In the genomic region with DNA sequence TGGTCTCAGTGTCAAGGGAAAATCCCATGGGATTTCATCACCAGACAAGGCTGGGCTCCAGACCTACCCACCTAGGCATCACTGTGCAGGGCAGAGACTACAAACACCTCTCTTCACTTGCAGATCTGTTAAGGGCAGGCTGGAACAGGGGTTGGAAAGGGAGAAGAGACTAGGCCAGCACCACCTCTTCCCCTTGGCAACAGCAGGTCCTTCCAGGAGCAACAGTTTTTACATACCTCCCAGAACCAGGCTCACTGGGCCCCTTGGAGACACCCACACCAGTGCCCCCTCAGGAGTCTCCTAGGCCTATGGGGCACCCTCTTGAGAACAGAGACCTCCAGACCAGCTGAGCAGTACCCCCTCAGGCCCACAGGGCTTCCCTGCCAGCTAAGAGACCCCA, we compare ENCODE assay signal across 15 cellular contexts. TPM values are rescaled to one million over a fixed set of nuclear protein-coding genes. Genes with fewer than 3 reads are reported as not detected.
DNase-seq lines count a peak whose midpoint lies in the region; ATAC-seq, FAIRE-seq and TF ChIP-seq lines count a peak whose summit lies in the region.
"Had no signal": no experiment of that assay in that cellular context is flagged by ENCODE, and none has a peak within 500 bp of the region (broad histone marks: within the 10 kb centered on the region; RNA-seq: fewer than 3 reads in every experiment).

No MANE protein-coding gene starts in this region.

- no peaks in the 10 kb centered on the region for H3K9me3 ChIP-seq in breast epithelium
- no peaks in the 10 kb centered on the region for H3K9me3 ChIP-seq in H1 (ENCODE audit: insufficient read depth in 2 of 2, low read depth in 1 of 2, low read length in 1 of 2)

- H2BK5ac ChIP-seq in H1 (ENCODE audit: low read depth, low read length) = no peak overlapping the region

- H3K4me1 ChIP-seq in breast epithelium (peaks cover 20 to 29% of the 10 kb centered on the region in 2 donors), H1 (replicated peaks in 1 of 4; ENCODE audit: control insufficient read depth in 3 of 4, insufficient read depth in 4 of 4, low read length in 3 of 4) (peaks cover 0 to 35% (median 15%) of the 10 kb centered on the region in 4 experiments; a peak in 6 of 7 replicates)

- TF ChIP-seq POLR2A in breast epithelium (IDR thresholded peaks at IDR 0.05) (no peak), H1 (IDR thresholded peaks at IDR 0.05; ENCODE audit: control extremely low read depth in 1 of 2, low read depth in 2 of 2, low read length in 2 of 2) (no peak; a peak in 1 of 3 replicates)

- POLR2A ChIA-PET in MCF 10A (lab: Yijun Ruan, JAX) = interaction anchor here (1.5 to 7.2 kb wide), 4 partner anchors 11 to 41 kb away, joined by 4 to 77 read pairs (median 38); partner anchors contain the start of genes MZF1, TRIM28 and ZBTB45
- POLR2A ChIA-PET in T-cell (lab: Charles Lee) = no interaction called here
- POLR2A ChIA-PET in H1 (lab: Charles Lee; ENCODE audit: partially characterized antibody) = interaction anchor here (1.1 to 17.2 kb wide), 5 partner anchors 10 to 42 kb away, joined by 4 to 434 read pairs (median 80); partner anchors contain the start of genes CHMP2A, MZF1, SLC27A5 and TRIM28

- no peak overlapping the region for H2AFZ ChIP-seq in H1 (ENCODE audit: low read length)

- H3K27ac ChIP-seq in breast epithelium (no peak overlapping the region), H1 (ENCODE audit: low read depth, low read length) (no peak overlapping the region)
- H3K27ac ChIP-seq: HL-60 had no signal

- CTCF ChIA-PET in MCF 10A (lab: Yijun Ruan, JAX) = interaction anchor here (1.2 kb wide), 1 partner anchor 12 kb away, joined by 4 read pairs; no protein-coding TSS in a partner anchor
- CTCF ChIA-PET in T-cell (lab: Charles Lee) = no interaction called here
- CTCF ChIA-PET in H1 (lab: Charles Lee; ENCODE audit: partially characterized antibody) = interaction anchor here (1.0 to 7.3 kb wide), 4 partner anchors 15 to 46 kb away, joined by 4 to 35 read pairs (median 10); partner anchors contain the start of gene ZBTB45

- H3K79me2 ChIP-seq in H1 (ENCODE audit: control insufficient read depth in 1 of 2, insufficient read depth in 2 of 2, low read length in 2 of 2) = peaks cover 7 to 19% of the 10 kb centered on the region in 2 experiments

- no peak overlapping the region for H3K4me3 ChIP-seq in breast epithelium
- no peak overlapping the region for H3K4me3 ChIP-seq in H1 (ENCODE audit: extremely low read depth in 1 of 4, insufficient read depth in 2 of 4, low read depth in 3 of 4, low read length in 4 of 4)

- H3K27ac Mint-ChIP-seq in MCF 10A (ENCODE audit: low read depth, unreplicated experiment) = no peak overlapping the region
- H3K27ac Mint-ChIP-seq in T-cell = peak overlapping the region in 1 of 2 donors; percentile 98
- no peak overlapping the region for H3K27ac Mint-ChIP-seq in stimulated activated effector memory CD8-positive, alpha-beta T cell treated with anti-CD3 and anti-CD28 coated beads, Interleukin-12 subunit alpha, Interleukin-12 subunit beta, amount 100 ng/mL, for 72 hours

- H3K9me3 Mint-ChIP-seq in MCF 10A (ENCODE audit: unreplicated experiment) (no peaks in the 10 kb centered on the region), T-cell (no peaks in the 10 kb centered on the region)
- no peaks in the 10 kb centered on the region for H3K9me3 Mint-ChIP-seq in stimulated activated effector memory CD8-positive, alpha-beta T cell treated with anti-CD3 and anti-CD28 coated beads, Interleukin-12 subunit alpha, Interleukin-12 subunit beta, amount 100 ng/mL, for 72 hours

- no peak for TF ChIP-seq EP300 in H1 (IDR thresholded peaks at IDR 0.05; ENCODE audit: borderline replicate concordance in 1 of 2, low read depth in 2 of 2, low read length in 2 of 2)

- H2BK20ac ChIP-seq in H1 (ENCODE audit: low read length) = no peak overlapping the region

- H3K23ac ChIP-seq in H1 (ENCODE audit: insufficient read length) = no peak overlapping the region

- H4K8ac ChIP-seq in H1 (ENCODE audit: extremely low read depth, insufficient read depth, low read length) = no peak overlapping the region

- intact Hi-C loops in MCF 10A (cut with micrococcal nuclease) (no loop called here), breast epithelium (cut with DNase I; ENCODE audit: low total_unique reads) (no loop called here)

- no peaks in the 10 kb centered on the region; the same call in 1 of the 2 replicates for H3K79me1 ChIP-seq in H1 (ENCODE audit: low read depth, low read length)

- H3K36me3 Mint-ChIP-seq in MCF 10A (ENCODE audit: insufficient read depth, unreplicated experiment) = peaks cover 61% of the 10 kb centered on the region
- peaks cover 9% of the 10 kb centered on the region for H3K36me3 Mint-ChIP-seq in T-cell
- peaks cover 43% of the 10 kb centered on the region for H3K36me3 Mint-ChIP-seq in stimulated activated effector memory CD8-positive, alpha-beta T cell treated with anti-CD3 and anti-CD28 coated beads, Interleukin-12 subunit alpha, Interleukin-12 subunit beta, amount 100 ng/mL, for 72 hours

- H4K20me1 ChIP-seq in H1 (replicated peaks in 1 of 2; ENCODE audit: control insufficient read depth in 1 of 2, insufficient read depth in 2 of 2, low read length in 2 of 2) = peaks cover 0 to 7% of the 10 kb centered on the region in 2 experiments

- no peak for TF ChIP-seq CTCF in MCF 10A (IDR thresholded peaks at IDR 0.05; ENCODE audit: unreplicated experiment)
- no peak for TF ChIP-seq CTCF in breast epithelium (IDR thresholded peaks at IDR 0.05)
- no peak for TF ChIP-seq CTCF in H1 (IDR thresholded peaks at IDR 0.05; ENCODE audit: control extremely low read depth in 1 of 3, insufficient read depth in 1 of 3, low read depth in 1 of 3, low read length in 3 of 3)
- no peak for TF ChIP-seq CTCF in GM13976 (IDR thresholded peaks at IDR 0.05; ENCODE audit: borderline replicate concordance, control extremely low read depth, extremely low read depth, insufficient read depth, missing control alignments)

- H3K27me3 Mint-ChIP-seq in MCF 10A (ENCODE audit: insufficient read depth, unreplicated experiment) (no peaks in the 10 kb centered on the region), T-cell (no peaks in the 10 kb centered on the region)

- 0 out of 2 replicates have a peak overlapping the region, but pooled peaks have one; percentile 2 for H2BK12ac ChIP-seq in H1 (ENCODE audit: low read depth, low read length)

- no peak overlapping the region for H3K9ac ChIP-seq in H1 (replicated peaks in 1 of 4; ENCODE audit: extremely low read depth in 1 of 4, low read depth in 3 of 4, low read length in 3 of 4)

- no peaks in the 10 kb centered on the region for H3K27me3 ChIP-seq in breast epithelium
- H3K27me3 ChIP-seq in H1 (replicated peaks in 1 of 4; ENCODE audit: control insufficient read depth in 3 of 4, extremely low read depth in 1 of 4, insufficient read depth in 3 of 4, low read length in 3 of 4) = peaks cover 0 to 16% (median 6%) of the 10 kb centered on the region in 4 experiments; a peak in 4 of 7 replicates

- no peak overlapping the region; a peak in 1 of 4 replicates for H3K4me2 ChIP-seq in H1 (ENCODE audit: insufficient read depth in 1 of 2, low read depth in 2 of 2, low read length in 2 of 2)

- no peak overlapping the region for H4K5ac ChIP-seq in H1 (ENCODE audit: insufficient read length, low read depth, low read length)

- no peak overlapping the region for H2AK5ac ChIP-seq in H1 (ENCODE audit: low read depth, low read length)

- H2BK15ac ChIP-seq in H1 (ENCODE audit: low read length) = no peak overlapping the region

- no peak overlapping the region for H3K56ac ChIP-seq in H1 (replicated peaks; ENCODE audit: insufficient read length, low read depth, low read length)

- H3K14ac ChIP-seq in H1 (ENCODE audit: insufficient read length) = no peak overlapping the region

- in situ Hi-C loops in GM13976 (cut with MboI; ENCODE audit: low sequenced_read_pairs, unreplicated experiment) = no loop called here

- H4K91ac ChIP-seq in H1 (replicated peaks; ENCODE audit: insufficient read length, low read length) = no peak overlapping the region

- H3K4me1 Mint-ChIP-seq in MCF 10A (ENCODE audit: insufficient read depth, unreplicated experiment) (peaks cover 29% of the 10 kb centered on the region), T-cell (peaks cover 57 to 68% (median 67%) of the 10 kb centered on the region in 3 donors)
- H3K4me1 Mint-ChIP-seq in stimulated activated effector memory CD8-positive, alpha-beta T cell treated with anti-CD3 and anti-CD28 coated beads, Interleukin-12 subunit alpha, Interleukin-12 subunit beta, amount 100 ng/mL, for 72 hours = peaks cover 68% of the 10 kb centered on the region

- H3K36me3 ChIP-seq in breast epithelium (no peaks in the 10 kb centered on the region), H1 (ENCODE audit: control insufficient read depth in 2 of 4, insufficient read depth in 4 of 4, low read length in 3 of 4) (peaks cover 6 to 12% (median 10%) of the 10 kb centered on the region in 4 experiments)

- no peak overlapping the region for H3K4ac ChIP-seq in H1 (replicated peaks; ENCODE audit: insufficient read length, low read depth, low read length)

- no peak for TF ChIP-seq RAD21 in H1 (IDR thresholded peaks at IDR 0.05 in 1 of 2, conservative IDR thresholded peaks at IDR 0.05 in 1 of 2; ENCODE audit: low read depth in 2 of 2, low read length in 2 of 2)

- BruUV-seq in MCF 10A (replicated peaks; lab: Mats Ljungman, UMichigan) = no TSS peak

- H3K4me3 Mint-ChIP-seq in MCF 10A (ENCODE audit: unreplicated experiment) = peak overlapping the region; percentile 98
- H3K4me3 Mint-ChIP-seq in T-cell = peak overlapping the region; percentile 79 to 97 (median 85)
- peak overlapping the region; percentile 75 for H3K4me3 Mint-ChIP-seq in stimulated activated effector memory CD8-positive, alpha-beta T cell treated with anti-CD3 and anti-CD28 coated beads, Interleukin-12 subunit alpha, Interleukin-12 subunit beta, amount 100 ng/mL, for 72 hours

- DNase-seq in MCF 10A (ENCODE audit: unreplicated experiment) (no peak), breast epithelium (ENCODE audit: low spot score in 2 of 2) (no peak), T-cell (no peak), H1 (ENCODE audit: low read depth in 1 of 2, low spot score in 2 of 2) (no peak), GM13976 (ENCODE audit: low spot score) (no peak), AG20443 (ENCODE audit: low spot score) (no peak), occipital lobe (lab: John Stamatoyannopoulos, UW) (no peak)
- DNase-seq in stimulated activated effector memory CD8-positive, alpha-beta T cell treated with anti-CD3 and anti-CD28 coated beads, Interleukin-12 subunit alpha, Interleukin-12 subunit beta, amount 100 ng/mL, for 72 hours (ENCODE audit: low spot score in 2 of 2) = no peak
- DNase-seq: amniotic stem cell, glutamatergic neuron, kidney glomerular epithelial cell, NCI-H2029 treated with DMSO at 0.1 percent for 48 hours, T-helper 9 cell had no signal

- H3K18ac ChIP-seq in H1 (ENCODE audit: extremely low read depth, low read length) = no peak overlapping the region

- no peak overlapping the region for H2BK120ac ChIP-seq in H1 (replicated peaks; ENCODE audit: low read depth, low read length)

- no peak for ATAC-seq in T-cell (replicated peaks in 1 of 4)
- no peak for ATAC-seq in stimulated activated effector memory CD8-positive, alpha-beta T cell treated with anti-CD3 and anti-CD28 coated beads, Interleukin-12 subunit alpha, Interleukin-12 subunit beta, amount 100 ng/mL, for 72 hours
- ATAC-seq: esophagus mucosa had no signal

- FAIRE-seq in H1 (lab: Jason Lieb, UNC) = no peak

- H3K23me2 ChIP-seq in H1 (ENCODE audit: low read depth, low read length) = peaks cover 26% of the 10 kb centered on the region

RNA-seq across cellular contexts. Expression of gene UBE2M, which starts 2.5 kb away (rescaled TPM):
- total RNA-seq in MCF 10A (2022) = 149 and 158 TPM in 2 replicates
- 10 to 100 TPM; 19.0 to 21.3 (median 19.3) TPM for total RNA-seq in breast epithelium
- total RNA-seq in T-cell = 10 to 100 TPM; 35.6 to 53.5 (median 48.6) TPM
- total RNA-seq in H1 (2021; fragmentation: NEBNext Ultra II Directional; extraction: Animal tissue kit (Norgen Biotek cat#: 25700)) = 114 and 119 TPM in 2 replicates
- 91.8 and 93.8 TPM in 2 replicates for polyA plus RNA-seq in H1 (2011; rRNA removed)
- 82.4 TPM for polyA plus RNA-seq in H1 (2011; cell fraction: cytosol; rRNA removed)
- polyA plus RNA-seq in H1 (2011; cell fraction: nucleus; rRNA removed) = 91.5 TPM
- 95.9 to 118 TPM (median 107 TPM) in 4 replicates for polyA plus RNA-seq in H1 (2012, experiment 1 of 2)
- 85.0 TPM for polyA plus RNA-seq in H1 (2012, experiment 2 of 2)
- polyA plus RNA-seq in H1 (2013, experiment 1 of 2) = 86.6 TPM
- 85.7 TPM for polyA plus RNA-seq in H1 (2013, experiment 2 of 2)
- 67.7 and 82.2 TPM in 2 replicates for polyA minus RNA-seq in H1 (2011; rRNA and poly(A)+ RNA removed)
- 50.6 TPM for polyA minus RNA-seq in H1 (2011; cell fraction: cytosol; rRNA and poly(A)+ RNA removed)
- polyA minus RNA-seq in H1 (2011; cell fraction: nucleus; rRNA and poly(A)+ RNA removed) = 69.7 TPM
- 45.5 TPM for total RNA-seq in occipital lobe

RNA-seq across cellular contexts. Expression of gene CHMP2A, which starts 6.0 kb away (rescaled TPM):
- total RNA-seq in MCF 10A (2022) (154 and 184 TPM in 2 replicates), breast epithelium (100 to 1,000 TPM in 1 of 3 donors, 10 to 100 TPM in 2; 74.6 to 157 (median 92.8) TPM), T-cell (10 to 100 TPM; 61.5 to 82.9 (median 79.3) TPM), occipital lobe (47.7 TPM)
- 70.0 and 75.8 TPM in 2 replicates for total RNA-seq in H1 (2021; fragmentation: NEBNext Ultra II Directional; extraction: Animal tissue kit (Norgen Biotek cat#: 25700))
- polyA plus RNA-seq in H1 (2011; rRNA removed) = 115 and 132 TPM in 2 replicates
- 180 TPM for polyA plus RNA-seq in H1 (2011; cell fraction: cytosol; rRNA removed)
- polyA plus RNA-seq in H1 (2011; cell fraction: nucleus; rRNA removed) = 98.9 TPM
- polyA plus RNA-seq in H1 (2012, experiment 1 of 2) = 105 to 150 TPM (median 138 TPM) in 4 replicates
- 99.5 TPM for polyA plus RNA-seq in H1 (2012, experiment 2 of 2)
- 83.2 TPM for polyA plus RNA-seq in H1 (2013, experiment 1 of 2)
- 87.1 TPM for polyA plus RNA-seq in H1 (2013, experiment 2 of 2)
- polyA minus RNA-seq in H1 (2011; rRNA and poly(A)+ RNA removed) = 83.8 and 85.2 TPM in 2 replicates
- 70.9 TPM for polyA minus RNA-seq in H1 (2011; cell fraction: cytosol; rRNA and poly(A)+ RNA removed)
- polyA minus RNA-seq in H1 (2011; cell fraction: nucleus; rRNA and poly(A)+ RNA removed) = 34.6 TPM

RNA-seq across cellular contexts. Expression of gene MZF1, which starts 12.2 kb away (rescaled TPM):
- total RNA-seq in MCF 10A (2022) (50.7 and 51.9 TPM in 2 replicates), breast epithelium (10 to 100 TPM; 18.7 to 43.0 (median 30.2) TPM), T-cell (10 to 100 TPM; 37.0 to 59.3 (median 47.2) TPM), occipital lobe (13.1 TPM)
- total RNA-seq in H1 (2021; fragmentation: NEBNext Ultra II Directional; extraction: Animal tissue kit (Norgen Biotek cat#: 25700)) = 15.2 and 15.5 TPM in 2 replicates
- 25.0 and 38.0 TPM in 2 replicates for polyA plus RNA-seq in H1 (2011; rRNA removed)
- 32.4 TPM for polyA plus RNA-seq in H1 (2011; cell fraction: cytosol; rRNA removed)
- 116 TPM for polyA plus RNA-seq in H1 (2011; cell fraction: nucleus; rRNA removed)
- polyA plus RNA-seq in H1 (2012, experiment 1 of 2) = 14.1 to 20.3 TPM (median 17.2 TPM) in 4 replicates
- polyA plus RNA-seq in H1 (2012, experiment 2 of 2) = 11.9 TPM
- polyA plus RNA-seq in H1 (2013, experiment 1 of 2) = 12.7 TPM
- 9.5 TPM for polyA plus RNA-seq in H1 (2013, experiment 2 of 2)
- 10.4 and 16.7 TPM in 2 replicates for polyA minus RNA-seq in H1 (2011; rRNA and poly(A)+ RNA removed)
- 14.9 TPM for polyA minus RNA-seq in H1 (2011; cell fraction: cytosol; rRNA and poly(A)+ RNA removed)
- 23.9 TPM for polyA minus RNA-seq in H1 (2011; cell fraction: nucleus; rRNA and poly(A)+ RNA removed)

RNA-seq across cellular contexts. Expression of gene TRIM28, which starts 17.1 kb away (rescaled TPM):
- total RNA-seq in MCF 10A (2022) = 236 and 290 TPM in 2 replicates
- total RNA-seq in breast epithelium = 100 to 1,000 TPM; 110 to 190 (median 173) TPM
- total RNA-seq in T-cell = 100 to 1,000 TPM; 374 to 574 (median 403) TPM
- 1,398 and 1,433 TPM in 2 replicates for total RNA-seq in H1 (2021; fragmentation: NEBNext Ultra II Directional; extraction: Animal tissue kit (Norgen Biotek cat#: 25700))
- polyA plus RNA-seq in H1 (2011; rRNA removed) = 1,442 and 2,243 TPM in 2 replicates
- 1,009 TPM for polyA plus RNA-seq in H1 (2011; cell fraction: cytosol; rRNA removed)
- 3,768 TPM for polyA plus RNA-seq in H1 (2011; cell fraction: nucleus; rRNA removed)
- polyA plus RNA-seq in H1 (2012, experiment 1 of 2) = 1,824 to 2,237 TPM (median 2,041 TPM) in 4 replicates
- 2,033 TPM for polyA plus RNA-seq in H1 (2012, experiment 2 of 2)
- 913 TPM for polyA plus RNA-seq in H1 (2013, experiment 1 of 2)
- 805 TPM for polyA plus RNA-seq in H1 (2013, experiment 2 of 2)
- 3,393 and 4,202 TPM in 2 replicates for polyA minus RNA-seq in H1 (2011; rRNA and poly(A)+ RNA removed)
- 1,842 TPM for polyA minus RNA-seq in H1 (2011; cell fraction: cytosol; rRNA and poly(A)+ RNA removed)
- polyA minus RNA-seq in H1 (2011; cell fraction: nucleus; rRNA and poly(A)+ RNA removed) = 1,128 TPM
- total RNA-seq in occipital lobe = 276 TPM

RNA-seq across cellular contexts. Expression of gene ZBTB45, which starts 41.3 kb away (rescaled TPM):
- total RNA-seq in MCF 10A (2022) (12.8 and 15.0 TPM in 2 replicates), breast epithelium (1 to 10 TPM; 8.2 to 9.2 (median 8.6) TPM), T-cell (10 to 100 TPM in 4 of 5 donors, 1 to 10 TPM in 1; 8.3 to 27.8 (median 24.5) TPM), occipital lobe (5.0 TPM)
- 16.9 and 17.3 TPM in 2 replicates for total RNA-seq in H1 (2021; fragmentation: NEBNext Ultra II Directional; extraction: Animal tissue kit (Norgen Biotek cat#: 25700))
- polyA plus RNA-seq in H1 (2011; rRNA removed) = 17.2 and 31.4 TPM in 2 replicates
- 10.8 TPM for polyA plus RNA-seq in H1 (2011; cell fraction: cytosol; rRNA removed)
- polyA plus RNA-seq in H1 (2011; cell fraction: nucleus; rRNA removed) = 18.7 TPM
- polyA plus RNA-seq in H1 (2012, experiment 1 of 2) = 8.9 to 18.6 TPM (median 17.5 TPM) in 4 replicates
- 13.2 TPM for polyA plus RNA-seq in H1 (2012, experiment 2 of 2)
- 12.5 TPM for polyA plus RNA-seq in H1 (2013, experiment 1 of 2)
- 13.1 TPM for polyA plus RNA-seq in H1 (2013, experiment 2 of 2)
- 5.0 and 5.1 TPM in 2 replicates for polyA minus RNA-seq in H1 (2011; rRNA and poly(A)+ RNA removed)
- polyA minus RNA-seq in H1 (2011; cell fraction: cytosol; rRNA and poly(A)+ RNA removed) = 10.1 TPM
- polyA minus RNA-seq in H1 (2011; cell fraction: nucleus; rRNA and poly(A)+ RNA removed) = 18.1 TPM

Comparison
In these comparisons a context has a peak if more than half of its experiments do, and no peak if none do; other contexts are left out.
1. CTCF ChIA-PET loops: an anchor here in MCF 10A (1.2 kb wide) and H1 (1.0 to 7.3 kb wide); none called in T-cell.
2. POLR2A ChIA-PET loops: an anchor here in MCF 10A (1.5 to 7.2 kb wide) and H1 (1.1 to 17.2 kb wide); none called in T-cell.